In genomic region chr19:45512881-45513483, GRCh38 we compare ENCODE assay signal across 13 cellular contexts. TPM values are rescaled to one million over a fixed set of nuclear protein-coding genes. Genes with fewer than 3 reads are reported as not detected.
DNase-seq lines count a peak whose midpoint lies in the region; TF ChIP-seq lines count a peak whose summit lies in the region.
"Had no signal": no experiment of that assay in that cellular context is flagged by ENCODE, and none has a peak within 500 bp of the region (broad histone marks: within the 10 kb centered on the region; RNA-seq: fewer than 3 reads in every experiment).

No MANE protein-coding gene starts in this region.

- DNase-seq in activated CD4-positive, alpha-beta T cell treated with anti-CD3 and anti-CD28 coated beads, Interleukin-2, amount 10 ng/mL, durations not matched to agents 24 days and 14 days = no peak
- DNase-seq in activated CD4-positive, alpha-beta T cell treated with anti-CD3 and anti-CD28 coated beads for 48 hours = no peak
- no peak for DNase-seq in spleen
- DNase-seq in NCI-H345 treated with DMSO at 0.1 percent for 48 hours (lab: John Stamatoyannopoulos, UW; ENCODE audit: unreplicated experiment) = no peak
- no peak for DNase-seq in stimulated activated CD4-positive, alpha-beta T cell treated with anti-CD3 and anti-CD28 coated beads, Interleukin-4, amount 100 ng/mL, for 24 hours
- no peak for DNase-seq in HuH-7.5 (ENCODE audit: low spot score)
- DNase-seq: activated effector memory CD4-positive, alpha-beta T cell treated with anti-CD3 and anti-CD28 coated beads, Interleukin-2, amount 50 U/mL, for 16 hours; glutamatergic neuron; kidney; NCI-H2171 treated with DMSO at 0.1 percent for 48 hours; SK-N-SH had no signal

- H2AFZ ChIP-seq in OCI-LY1 (ENCODE audit: low read length) = no peak overlapping the region

- no peak overlapping the region for H3K9ac ChIP-seq in OCI-LY1 (ENCODE audit: low read length)
- H3K9ac ChIP-seq: SK-N-SH had no signal

- H3K9me3 Mint-ChIP-seq in activated CD4-positive, alpha-beta T cell treated with anti-CD3 and anti-CD28 coated beads, Interleukin-2, amount 10 ng/mL, durations not matched to agents 24 days and 14 days = no peaks in the 10 kb centered on the region
- no peaks in the 10 kb centered on the region for H3K9me3 Mint-ChIP-seq in dendritic cell treated with granulocyte-macrophage colony-stimulating factor and Interleukin-4, amounts not matched to agents 40 ng/mL and 50 ng/mL, for 4 days

- H3K4me1 ChIP-seq in OCI-LY1 (ENCODE audit: insufficient read depth, low read length, severe bottlenecking) (peaks cover 65% of the 10 kb centered on the region), spleen (peaks cover 56 to 94% (median 76%) of the 10 kb centered on the region in 6 donors)

- H3K4me2 ChIP-seq in OCI-LY1 (ENCODE audit: low read length) = no peak overlapping the region
- H3K4me2 ChIP-seq: SK-N-SH had no signal

- peaks cover 49% of the 10 kb centered on the region for H3K36me3 Mint-ChIP-seq in activated CD4-positive, alpha-beta T cell treated with anti-CD3 and anti-CD28 coated beads, Interleukin-2, amount 10 ng/mL, durations not matched to agents 24 days and 14 days (ENCODE audit: low read depth)
- peaks cover 92% of the 10 kb centered on the region for H3K36me3 Mint-ChIP-seq in dendritic cell treated with granulocyte-macrophage colony-stimulating factor and Interleukin-4, amounts not matched to agents 40 ng/mL and 50 ng/mL, for 4 days (ENCODE audit: low read depth)

- TF ChIP-seq CTCF in OCI-LY1 (IDR thresholded peaks at IDR 0.05; ENCODE audit: low read length) (no peak), spleen (IDR thresholded peaks at IDR 0.05 in 8 of 11, conservative IDR thresholded peaks at IDR 0.05 in 3 of 11) (no peak)

- H3K4me3 ChIP-seq in OCI-LY1 (ENCODE audit: low read depth, low read length, poor library complexity, severe bottlenecking) (no peak overlapping the region), spleen (peak overlapping the region in 1 of 8 donors; percentile 99)

- H3K27me3 Mint-ChIP-seq in activated CD4-positive, alpha-beta T cell treated with anti-CD3 and anti-CD28 coated beads, Interleukin-2, amount 10 ng/mL, durations not matched to agents 24 days and 14 days = no peaks in the 10 kb centered on the region
- H3K27me3 Mint-ChIP-seq in dendritic cell treated with granulocyte-macrophage colony-stimulating factor and Interleukin-4, amounts not matched to agents 40 ng/mL and 50 ng/mL, for 4 days = no peaks in the 10 kb centered on the region

- no peaks in the 10 kb centered on the region for H4K20me1 ChIP-seq in OCI-LY1 (ENCODE audit: insufficient read depth, low read length)

- intact Hi-C loops in activated CD4-positive, alpha-beta T cell treated with anti-CD3 and anti-CD28 coated beads, Interleukin-2, amount 10 ng/mL, durations not matched to agents 24 days and 14 days (cut with micrococcal nuclease) = no loop called here
- intact Hi-C loops in dendritic cell treated with granulocyte-macrophage colony-stimulating factor and Interleukin-4, amounts not matched to agents 40 ng/mL and 50 ng/mL, for 4 days (cut with micrococcal nuclease) = no loop called here
- intact Hi-C loops in spleen (cut with DNase I; ENCODE audit: low total_unique reads) = no loop called here

- H3K27ac ChIP-seq in OCI-LY1 (ENCODE audit: low read depth, low read length, poor library complexity, severe bottlenecking) = peak overlapping the region; percentile 88
- H3K27ac ChIP-seq in spleen = peak overlapping the region in 7 of 8 donors; percentile 59 to 100 (median 89)

- H3K79me2 ChIP-seq in OCI-LY1 (ENCODE audit: insufficient read depth, low read length) = 0 out of 2 replicates have a peak, but pooled peaks cover 4% of the 10 kb centered on the region

- peak overlapping the region; percentile 55 for H3K4me3 Mint-ChIP-seq in activated CD4-positive, alpha-beta T cell treated with anti-CD3 and anti-CD28 coated beads, Interleukin-2, amount 10 ng/mL, durations not matched to agents 24 days and 14 days
- peak overlapping the region; percentile 48 for H3K4me3 Mint-ChIP-seq in dendritic cell treated with granulocyte-macrophage colony-stimulating factor and Interleukin-4, amounts not matched to agents 40 ng/mL and 50 ng/mL, for 4 days

- TF ChIP-seq POLR2A in spleen (IDR thresholded peaks at IDR 0.05) = no peak

- H3K27ac Mint-ChIP-seq in activated CD4-positive, alpha-beta T cell treated with anti-CD3 and anti-CD28 coated beads, Interleukin-2, amount 10 ng/mL, durations not matched to agents 24 days and 14 days = peak overlapping the region; percentile 78
- peak overlapping the region; percentile 94 for H3K27ac Mint-ChIP-seq in dendritic cell treated with granulocyte-macrophage colony-stimulating factor and Interleukin-4, amounts not matched to agents 40 ng/mL and 50 ng/mL, for 4 days

- H3K9me2 ChIP-seq in OCI-LY1 (ENCODE audit: low read depth, low read length) = no peaks in the 10 kb centered on the region
- H3K9me2 ChIP-seq: SK-N-SH had no signal

- H3K9me3 ChIP-seq in OCI-LY1 (ENCODE audit: low read length) = no peaks in the 10 kb centered on the region
- no peaks in the 10 kb centered on the region for H3K9me3 ChIP-seq in spleen
- H3K9me3 ChIP-seq: SK-N-SH had no signal

- 74 to 86% (median 77%) methylated on average over 6 of the region's 6 CpGs for WGBS in spleen, 5 donors

- H3F3A ChIP-seq in OCI-LY1 (ENCODE audit: insufficient read depth, low read length) = no peaks in the 10 kb centered on the region

- H3K27me3 ChIP-seq in OCI-LY1 (ENCODE audit: insufficient read depth, low read length) = no peaks in the 10 kb centered on the region
- no peaks in the 10 kb centered on the region for H3K27me3 ChIP-seq in spleen (replicated peaks in 1 of 7)

- H3K4me1 Mint-ChIP-seq in activated CD4-positive, alpha-beta T cell treated with anti-CD3 and anti-CD28 coated beads, Interleukin-2, amount 10 ng/mL, durations not matched to agents 24 days and 14 days = peaks cover 56% of the 10 kb centered on the region
- peaks cover 84% of the 10 kb centered on the region for H3K4me1 Mint-ChIP-seq in dendritic cell treated with granulocyte-macrophage colony-stimulating factor and Interleukin-4, amounts not matched to agents 40 ng/mL and 50 ng/mL, for 4 days (ENCODE audit: low read depth)

- H3K36me3 ChIP-seq in OCI-LY1 (ENCODE audit: insufficient read depth, low read length) (peaks cover 6% of the 10 kb centered on the region; the same call in 1 of the 2 replicates), spleen (peaks cover 0 to 71% (median 13%) of the 10 kb centered on the region in 6 donors)

RNA-seq across cellular contexts. Expression of gene VASP, which starts 5.7 kb away (rescaled TPM):
- 215 and 219 TPM in 2 replicates for total RNA-seq in activated CD4-positive, alpha-beta T cell treated with anti-CD3 and anti-CD28 coated beads, Interleukin-2, amount 10 ng/mL, durations not matched to agents 24 days and 14 days
- 100 to 1,000 TPM; 146 to 386 (median 221) TPM for total RNA-seq in spleen
- polyA plus RNA-seq in spleen = 100 to 1,000 TPM; 154 to 210 (median 161) TPM

RNA-seq across cellular contexts. Expression of gene PPM1N, which starts 14.7 kb away (rescaled TPM):
- 1.3 and 1.9 TPM in 2 replicates for total RNA-seq in activated CD4-positive, alpha-beta T cell treated with anti-CD3 and anti-CD28 coated beads, Interleukin-2, amount 10 ng/mL, durations not matched to agents 24 days and 14 days
- 10 to 100 TPM in 2 of 7 donors, 1 to 10 TPM in 5; 6.3 to 21.4 (median 9.6) TPM for total RNA-seq in spleen
- polyA plus RNA-seq in spleen = 10 to 100 TPM in 2 of 3 donors, 1 to 10 TPM in 1; 9.5 to 13.4 (median 10.7) TPM

RNA-seq across cellular contexts. Expression of gene RTN2, which starts 16.1 kb away (rescaled TPM):
- total RNA-seq in activated CD4-positive, alpha-beta T cell treated with anti-CD3 and anti-CD28 coated beads, Interleukin-2, amount 10 ng/mL, durations not matched to agents 24 days and 14 days = 2.6 and 2.8 TPM in 2 replicates
- total RNA-seq in spleen = 10 to 100 TPM in 6 of 7 donors, 1 to 10 TPM in 1; 9.2 to 22.6 (median 15.1) TPM
- polyA plus RNA-seq in spleen = 1 to 10 TPM; 4.9 to 7.9 (median 7.6) TPM

RNA-seq across cellular contexts. Expression of gene FOSB, which starts 45.2 kb away (rescaled TPM):
- total RNA-seq in activated CD4-positive, alpha-beta T cell treated with anti-CD3 and anti-CD28 coated beads, Interleukin-2, amount 10 ng/mL, durations not matched to agents 24 days and 14 days = 11.3 TPM in 2 replicates
- 10 to 100 TPM in 2 of 7 donors, 1 to 10 TPM in 4, under 1 TPM in 1; 0.92 to 41.7 (median 1.6) TPM for total RNA-seq in spleen
- 1 to 10 TPM in 2 of 3 donors, under 1 TPM in 1; 0.42 to 2.2 (median 1.3) TPM for polyA plus RNA-seq in spleen
